9 cellular contexts compared by ENCODE assay signal in the genomic region with DNA sequence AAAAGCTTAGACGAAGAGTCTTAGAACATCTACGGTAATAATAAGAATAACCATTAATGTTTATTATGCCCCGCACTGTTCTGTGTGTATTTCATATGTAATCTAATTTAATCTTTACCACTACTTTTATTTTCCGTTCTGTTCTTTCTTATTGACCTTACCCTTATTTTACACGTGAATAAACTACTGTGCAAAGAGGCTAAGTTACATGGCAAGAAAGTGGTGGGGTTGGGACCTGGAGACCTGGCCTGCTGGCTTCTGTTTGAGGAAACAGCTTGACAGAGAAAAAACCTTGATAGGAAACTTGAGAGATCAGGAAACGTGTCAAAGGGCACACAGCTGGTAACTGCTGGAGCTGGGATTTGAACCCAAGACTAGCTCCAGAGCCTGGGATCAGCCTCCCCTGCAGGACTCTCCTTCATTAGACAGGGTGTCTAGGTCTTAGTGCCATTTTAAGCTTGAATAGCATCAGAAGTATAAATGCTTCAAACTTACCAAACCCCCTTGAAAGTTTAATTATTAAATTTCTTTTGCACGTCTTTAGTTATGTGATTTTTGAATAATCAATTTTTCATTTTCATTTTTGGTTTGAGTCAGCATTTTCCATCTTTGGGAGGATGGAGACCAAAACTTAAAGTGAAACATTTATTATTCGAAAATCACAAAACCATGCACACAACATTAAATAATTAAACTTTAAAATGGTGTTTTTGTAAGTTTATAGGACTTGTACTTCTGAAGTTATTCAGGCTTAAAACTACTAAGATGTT.
DNase-seq lines count a peak whose midpoint lies in the region; ATAC-seq, FAIRE-seq and TF ChIP-seq lines count a peak whose summit lies in the region.
"Had no signal": no experiment of that assay in that cellular context is flagged by ENCODE, and none has a peak within 500 bp of the region (broad histone marks: within the 10 kb centered on the region; RNA-seq: fewer than 3 reads in every experiment).

No MANE protein-coding gene starts in this region.

- TF ChIP-seq POLR2A in IMR-90 (IDR thresholded peaks at IDR 0.05; ENCODE audit: low read depth, low read length), result no peak
- no peak for TF ChIP-seq POLR2A in GM12892 (IDR thresholded peaks at IDR 0.05; ENCODE audit: low read depth, low read length)

- intact Hi-C loops in IMR-90 (cut with micrococcal nuclease), result loop anchor here (5.0 kb wide), 2 partner anchors 191 to 321 kb away; a partner anchor contains a TSS

- no TSS peak for BruUV-seq in IMR-90 (replicated peaks; lab: Mats Ljungman, UMichigan)

- H4K5ac ChIP-seq in IMR-90 (ENCODE audit: low read depth, low read length), result no peak overlapping the region

- H3K36me3 ChIP-seq in IMR-90 (ENCODE audit: control insufficient read depth, insufficient read depth, low read length) (peaks cover 25% of the 10 kb centered on the region), neural progenitor cell (no peaks in the 10 kb centered on the region), Karpas-422 (ENCODE audit: insufficient read depth, low read length) (no peaks in the 10 kb centered on the region)

- H3K79me2 ChIP-seq in neural progenitor cell (ENCODE audit: low read depth), result peaks cover 19% of the 10 kb centered on the region
- H3K79me2 ChIP-seq in Karpas-422 (ENCODE audit: low read length), result no peaks in the 10 kb centered on the region

- peak overlapping the region; percentile 81 for H2AK5ac ChIP-seq in IMR-90 (ENCODE audit: low read depth, low read length)

- H3K18ac ChIP-seq in IMR-90 (ENCODE audit: low read depth, low read length), result no peak overlapping the region

- no peak for FAIRE-seq in GM12892 (lab: Jason Lieb, UNC)

- H3K36me3 Mint-ChIP-seq in neural progenitor cell, result peaks cover 13% of the 10 kb centered on the region

- H3K4me1 ChIP-seq in IMR-90 (ENCODE audit: control insufficient read depth, insufficient read depth, low read length) (peaks cover 16% of the 10 kb centered on the region; the same call in 1 of the 2 replicates), neural progenitor cell (peaks cover 26% of the 10 kb centered on the region), Karpas-422 (ENCODE audit: low read length) (peaks cover 9% of the 10 kb centered on the region)

- H3K4ac ChIP-seq in IMR-90 (ENCODE audit: low read depth, low read length), result peak overlapping the region; percentile 61; the same call in 1 of the 2 replicates

- H3K4me2 ChIP-seq in IMR-90 (ENCODE audit: low read depth, low read length) (no peak overlapping the region), neural progenitor cell (peak overlapping the region; percentile 92), Karpas-422 (ENCODE audit: low read depth, low read length, poor library complexity, severe bottlenecking) (no peak overlapping the region)

- H2BK5ac ChIP-seq in IMR-90 (ENCODE audit: low read depth, low read length, poor library complexity, severe bottlenecking), result peak overlapping the region; percentile 22

- H4K8ac ChIP-seq in IMR-90 (ENCODE audit: low read depth in 2 of 2, low read length in 2 of 2), result no peak overlapping the region

- H3K14ac ChIP-seq in IMR-90 (replicated peaks; ENCODE audit: low read depth, low read length), result 0 out of 2 replicates have a peak overlapping the region, but pooled peaks have one; percentile 26

- H2AFZ ChIP-seq in IMR-90 (replicated peaks; ENCODE audit: low read length, poor library complexity), result no peak overlapping the region
- H2AFZ ChIP-seq in neural progenitor cell (replicated peaks), result no peak overlapping the region
- H2AFZ ChIP-seq in Karpas-422 (ENCODE audit: low read length), result no peak overlapping the region

- WGBS in IMR-90 (ENCODE audit: extremely low coverage in 2 of 2, insufficient read length in 1 of 2), 2 experiments, result 60% methylated on average over 1 of the region's 8 CpGs; no CpG with 5 or more reads in 1 of the 2 experiments

- H2BK120ac ChIP-seq in IMR-90 (ENCODE audit: low read depth, low read length), result peak overlapping the region; percentile 52; the same call in 1 of the 2 replicates

- H3K9me3 ChIP-seq in IMR-90 (ENCODE audit: control insufficient read depth, insufficient read depth, low read length) (no peaks in the 10 kb centered on the region), neural progenitor cell (ENCODE audit: low read depth) (no peaks in the 10 kb centered on the region), Karpas-422 (ENCODE audit: low read length) (no peaks in the 10 kb centered on the region)

- in situ Hi-C loops in IMR-90 (cut with MboI; ENCODE audit: low sequenced_read_pairs), result loop anchor here (5.0 kb wide), 1 partner anchor 64 kb away; no protein-coding TSS in a partner anchor

- peaks cover 6% of the 10 kb centered on the region for H3F3A ChIP-seq in neural progenitor cell (ENCODE audit: low read depth)

- no peak for DNase-seq in IMR-90
- peak; percentile 52 for DNase-seq in dermis blood vessel endothelial cell
- no peak for DNase-seq in neural progenitor cell (ENCODE audit: low spot score)
- no peak for DNase-seq in NCI-H1092 treated with DMSO at 0.1 percent for 48 hours (lab: John Stamatoyannopoulos, UW)
- DNase-seq in GM12892 (ENCODE audit: insufficient read length), result no peak
- no peak for DNase-seq in DMS153 treated with DMSO at 0.1 percent for 48 hours (lab: John Stamatoyannopoulos, UW; ENCODE audit: unreplicated experiment)
- no peak for DNase-seq in Karpas-422
- DNase-seq: MM.1S had no signal

- H3K4me3 Mint-ChIP-seq in neural progenitor cell, result peak overlapping the region; percentile 90

- H3K56ac ChIP-seq in IMR-90 (ENCODE audit: extremely low read depth, insufficient read depth, low read length), result 0 out of 2 replicates have a peak overlapping the region, but pooled peaks have one; percentile 11

- peak overlapping the region; percentile 53; the same call in 1 of the 3 replicates for H2BK15ac ChIP-seq in IMR-90 (ENCODE audit: low read depth, low read length)

- POLR2A ChIA-PET in IMR-90 (lab: Charles Lee; ENCODE audit: unreplicated experiment), result interaction anchor here (0.8 to 2.2 kb wide), 2 partner anchors 57 to 62 kb away, joined by 3 to 10 read pairs; no protein-coding TSS in a partner anchor

- H3K23ac ChIP-seq in IMR-90 (ENCODE audit: low read depth, low read length), result no peak overlapping the region

- dilution Hi-C loops in IMR-90 (cut with HindIII; ENCODE audit: low sequenced_read_pairs, unreplicated experiment), result no loop called here

- H3K27me3 ChIP-seq in IMR-90 (ENCODE audit: control insufficient read depth, insufficient read depth, low read length), result no peaks in the 10 kb centered on the region
- H3K27me3 ChIP-seq in neural progenitor cell, result no peaks in the 10 kb centered on the region
- H3K27me3 ChIP-seq in Karpas-422 (ENCODE audit: low read length), result no peaks in the 10 kb centered on the region

- no peak for TF ChIP-seq RAD21 in IMR-90 (IDR thresholded peaks at IDR 0.05; ENCODE audit: low read length)

- no peaks in the 10 kb centered on the region for H3K9me2 ChIP-seq in Karpas-422 (replicated peaks; ENCODE audit: insufficient read depth, low read length)

- H3K27me3 Mint-ChIP-seq in neural progenitor cell (ENCODE audit: insufficient read depth, low read depth), result peaks cover 8% of the 10 kb centered on the region

- H2AK9ac ChIP-seq in IMR-90 (replicated peaks; ENCODE audit: low read depth, low read length, poor library complexity), result no peak overlapping the region

- TF ChIP-seq CTCF in C4-2B (conservative IDR thresholded peaks at IDR 0.05), result no peak
- TF ChIP-seq CTCF in IMR-90 (conservative IDR thresholded peaks at IDR 0.05; ENCODE audit: low read depth, low read length), result no peak
- no peak for TF ChIP-seq CTCF in neural progenitor cell (IDR thresholded peaks at IDR 0.05)

- CTCF ChIA-PET in IMR-90 (lab: Yijun Ruan, JAX), result interaction anchor here (5.7 kb wide), 1 partner anchor 63 kb away, joined by 132 read pairs; no protein-coding TSS in a partner anchor

- H4K91ac ChIP-seq in IMR-90 (ENCODE audit: insufficient read depth, low read depth, low read length), result no peak overlapping the region

- ATAC-seq in IMR-90 (ENCODE audit: low read depth), result no peak

- peaks cover 69% of the 10 kb centered on the region for H3K4me1 Mint-ChIP-seq in neural progenitor cell

- no peaks in the 10 kb centered on the region for H3K9me3 Mint-ChIP-seq in neural progenitor cell

- H2BK20ac ChIP-seq in IMR-90 (ENCODE audit: low read depth, low read length), result no peak overlapping the region

- peaks cover 27% of the 10 kb centered on the region for H4K20me1 ChIP-seq in IMR-90 (ENCODE audit: insufficient read depth, low read length)
- H4K20me1 ChIP-seq in neural progenitor cell (ENCODE audit: low read depth), result no peaks in the 10 kb centered on the region
- no peaks in the 10 kb centered on the region for H4K20me1 ChIP-seq in Karpas-422 (ENCODE audit: insufficient read depth, low read depth, low read length)

- H3K4me3 ChIP-seq in IMR-90 (ENCODE audit: insufficient read depth, low read depth, low read length) (no peak overlapping the region), neural progenitor cell (peak overlapping the region; percentile 28), Karpas-422 (ENCODE audit: low read length) (no peak overlapping the region)

- H3K9ac ChIP-seq in IMR-90 (ENCODE audit: low read depth, low read length), result no peak overlapping the region
- no peak overlapping the region for H3K9ac ChIP-seq in neural progenitor cell
- no peak overlapping the region for H3K9ac ChIP-seq in Karpas-422 (ENCODE audit: low read length)

- H3K79me1 ChIP-seq in IMR-90 (ENCODE audit: low read depth in 1 of 2, low read length in 2 of 2), result peaks cover 0 to 33% of the 10 kb centered on the region in 2 experiments; a peak in 2 of 4 replicates

- peak overlapping the region; percentile 52 for H3K27ac ChIP-seq in C4-2B
- no peak overlapping the region; the same call in 1 of the 2 replicates for H3K27ac ChIP-seq in IMR-90 (ENCODE audit: insufficient read depth, low read length)
- H3K27ac ChIP-seq in neural progenitor cell, result no peak overlapping the region
- H3K27ac ChIP-seq in Karpas-422 (ENCODE audit: low read length), result no peak overlapping the region

- H3K9me1 ChIP-seq in IMR-90 (ENCODE audit: insufficient read depth, low read length), result peaks cover 22% of the 10 kb centered on the region

- H3K27ac Mint-ChIP-seq in neural progenitor cell, result peak overlapping the region; percentile 98

TF ChIP-seq in IMR-90, 13 proteins besides CTCF, POLR2A, EP300 and RAD21:
- TF ChIP-seq CHD1 (IDR thresholded peaks at IDR 0.05; ENCODE audit: low read depth, low read length), result no peak
- TF ChIP-seq, protein P1, sequence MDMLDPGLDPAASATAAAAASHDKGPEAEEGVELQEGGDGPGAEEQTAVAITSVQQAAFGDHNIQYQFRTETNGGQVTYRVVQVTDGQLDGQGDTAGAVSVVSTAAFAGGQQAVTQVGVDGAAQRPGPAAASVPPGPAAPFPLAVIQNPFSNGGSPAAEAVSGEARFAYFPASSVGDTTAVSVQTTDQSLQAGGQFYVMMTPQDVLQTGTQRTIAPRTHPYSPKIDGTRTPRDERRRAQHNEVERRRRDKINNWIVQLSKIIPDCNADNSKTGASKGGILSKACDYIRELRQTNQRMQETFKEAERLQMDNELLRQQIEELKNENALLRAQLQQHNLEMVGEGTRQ (IDR thresholded peaks at IDR 0.05; ENCODE audit: low read depth, low read length), result no peak
- peak; percentile 88 for TF ChIP-seq MAFK (IDR thresholded peaks at IDR 0.05; ENCODE audit: low read depth, low read length)
